ENCODE assay signal across 13 cellular contexts in the genomic region with DNA sequence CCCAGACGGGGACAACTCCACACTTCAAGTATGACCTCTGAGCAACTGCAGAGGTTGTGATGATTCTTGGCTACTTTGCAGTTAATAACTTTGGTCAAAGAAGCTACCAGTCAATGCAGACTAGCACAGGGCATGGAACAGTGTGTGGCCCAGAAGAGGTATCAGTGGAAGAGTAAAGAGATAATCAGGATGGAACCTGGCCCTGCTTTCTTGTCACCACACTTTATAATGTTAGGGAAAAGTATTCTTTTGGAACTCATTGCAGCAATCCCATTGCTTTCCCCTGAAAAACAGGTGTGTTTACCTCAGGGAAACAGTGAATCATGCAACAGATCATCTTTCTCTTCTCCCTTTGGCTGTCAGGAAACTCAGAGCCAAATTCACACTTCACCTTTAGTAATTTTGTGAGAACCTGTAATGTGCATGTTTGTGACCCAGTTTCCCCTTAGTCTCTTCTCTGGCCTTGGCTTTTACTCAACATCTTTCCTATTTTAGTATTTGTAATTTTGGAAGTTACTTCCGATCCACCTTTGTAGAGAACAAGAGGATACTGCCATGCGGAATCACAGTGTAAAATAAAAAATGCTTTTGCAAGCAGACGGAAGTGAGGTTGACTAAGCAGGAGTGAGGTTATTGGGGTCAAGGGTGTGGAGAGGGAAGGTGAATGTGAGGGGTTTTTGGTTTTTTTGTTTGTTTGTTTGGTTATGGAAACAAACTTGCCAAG. TPM values are rescaled to one million over a fixed set of nuclear protein-coding genes. Genes with fewer than 3 reads are reported as not detected.
DNase-seq lines count a peak whose midpoint lies in the region; ATAC-seq and TF ChIP-seq lines count a peak whose summit lies in the region.
"Had no signal": no experiment of that assay in that cellular context is flagged by ENCODE, and none has a peak within 500 bp of the region (broad histone marks: within the 10 kb centered on the region; RNA-seq: fewer than 3 reads in every experiment).

No MANE protein-coding gene starts in this region.

- no peak for DNase-seq in CD4-positive, alpha-beta T cell
- DNase-seq in GM23248, result no peak
- DNase-seq in T-cell, result no peak
- DNase-seq in neural progenitor cell (ENCODE audit: low spot score), result no peak
- no peak for DNase-seq in NCI-H82 treated with DMSO at 0.1 percent for 48 hours (lab: John Stamatoyannopoulos, UW; ENCODE audit: unreplicated experiment)
- no peak for DNase-seq in NCI-H69 (lab: John Stamatoyannopoulos, UW)
- no peak for DNase-seq in SKM-1 treated with dmso at 0.1 percent for 144 hours (lab: John Stamatoyannopoulos, UW; ENCODE audit: unreplicated experiment)
- DNase-seq: DMS153, sigmoid colon, SJCRH30 had no signal

- no peaks in the 10 kb centered on the region for H3K9me3 ChIP-seq in CD4-positive, alpha-beta T cell (ENCODE audit: control insufficient read depth, low read length)
- H3K9me3 ChIP-seq in GM23248 (ENCODE audit: low read depth), result no peaks in the 10 kb centered on the region
- no peaks in the 10 kb centered on the region for H3K9me3 ChIP-seq in iPS-15b (ENCODE audit: control insufficient read depth, insufficient read depth, low read length)
- H3K9me3 ChIP-seq in neural progenitor cell (ENCODE audit: low read depth), result no peaks in the 10 kb centered on the region
- H3K9me3 ChIP-seq: sigmoid colon, SJCRH30, vagina had no signal

- H4K20me1 ChIP-seq in GM23248 (ENCODE audit: insufficient read depth) (no peaks in the 10 kb centered on the region), neural progenitor cell (ENCODE audit: low read depth) (no peaks in the 10 kb centered on the region)

- H3K79me2 ChIP-seq in GM23248 (ENCODE audit: insufficient read depth), result no peaks in the 10 kb centered on the region
- no peaks in the 10 kb centered on the region for H3K79me2 ChIP-seq in neural progenitor cell (ENCODE audit: low read depth)

- H3K36me3 Mint-ChIP-seq in CD4-positive, alpha-beta T cell (ENCODE audit: low read depth), result peaks cover 11% of the 10 kb centered on the region
- H3K36me3 Mint-ChIP-seq in T-cell, result peaks cover 12% of the 10 kb centered on the region
- H3K36me3 Mint-ChIP-seq in neural progenitor cell, result no peaks in the 10 kb centered on the region

- H3K27me3 Mint-ChIP-seq in CD4-positive, alpha-beta T cell, result no peaks in the 10 kb centered on the region
- H3K27me3 Mint-ChIP-seq in T-cell, result no peaks in the 10 kb centered on the region
- H3K27me3 Mint-ChIP-seq in neural progenitor cell (ENCODE audit: insufficient read depth, low read depth), result peaks cover 2% of the 10 kb centered on the region

- H3K27ac Mint-ChIP-seq in CD4-positive, alpha-beta T cell, result peak overlapping the region; percentile 54
- H3K27ac Mint-ChIP-seq in T-cell, result peak overlapping the region; percentile 91
- H3K27ac Mint-ChIP-seq in neural progenitor cell, result no peak overlapping the region

- H3K4me1 ChIP-seq in GM23248 (ENCODE audit: insufficient read depth), result peaks cover 14% of the 10 kb centered on the region
- no peaks in the 10 kb centered on the region for H3K4me1 ChIP-seq in iPS-15b (ENCODE audit: control insufficient read depth, insufficient read depth, low read length)
- H3K4me1 ChIP-seq in neural progenitor cell, result peaks cover 14% of the 10 kb centered on the region
- H3K4me1 ChIP-seq: vagina had no signal

- no peak overlapping the region for H3K4me3 Mint-ChIP-seq in CD4-positive, alpha-beta T cell
- H3K4me3 Mint-ChIP-seq in T-cell (peak overlapping the region in 1 of 3 donors; percentile 61), neural progenitor cell (no peak overlapping the region)

- no peaks in the 10 kb centered on the region for H3K27me3 ChIP-seq in CD4-positive, alpha-beta T cell (ENCODE audit: control insufficient read depth, insufficient read depth, low read length)
- H3K27me3 ChIP-seq in GM23248 (replicated peaks; ENCODE audit: insufficient read depth) (no peaks in the 10 kb centered on the region), iPS-15b (ENCODE audit: control insufficient read depth, insufficient read depth, low read length) (no peaks in the 10 kb centered on the region), neural progenitor cell (no peaks in the 10 kb centered on the region)
- H3K27me3 ChIP-seq: SJCRH30, vagina had no signal

- in situ Hi-C loops in GM23248 (cut with MboI), result no loop called here

- no peaks in the 10 kb centered on the region for H3K9me2 ChIP-seq in GM23248 (ENCODE audit: insufficient read depth)

- H2AFZ ChIP-seq in GM23248 (no peak overlapping the region), neural progenitor cell (replicated peaks) (no peak overlapping the region)

- WGBS in GM23248 (ENCODE audit: low coverage in 1 of 2, low lambda C conversion rate in 2 of 2, missing lambda C conversion rate in 2 of 2), 2 experiments, result 76 to 87% methylated on average over 4 of the region's 4 CpGs

- no peak overlapping the region for H3K4me2 ChIP-seq in GM23248 (ENCODE audit: unreplicated experiment)
- H3K4me2 ChIP-seq in neural progenitor cell, result no peak overlapping the region

- no peaks in the 10 kb centered on the region for H3K9me3 Mint-ChIP-seq in CD4-positive, alpha-beta T cell
- H3K9me3 Mint-ChIP-seq in T-cell (no peaks in the 10 kb centered on the region), neural progenitor cell (no peaks in the 10 kb centered on the region)
- H3K9me3 Mint-ChIP-seq: IgD-negative memory B cell had no signal

- intact Hi-C loops in CD4-positive, alpha-beta T cell (cut with DNase I, micrococcal nuclease), result loop anchor here (2.0 to 10.0 kb wide), 2 partner anchors 32 to 118 kb away; partner anchors contain the start of gene MXD1 (in 1 of the 2)

- H3K4me3 ChIP-seq in GM23248 (no peak overlapping the region), iPS-15b (ENCODE audit: low read depth, low read length) (no peak overlapping the region), neural progenitor cell (no peak overlapping the region)
- H3K4me3 ChIP-seq: sigmoid colon, SJCRH30, vagina had no signal

- peaks cover 3% of the 10 kb centered on the region; the same call in 1 of the 2 replicates for H3K36me3 ChIP-seq in GM23248 (ENCODE audit: low read depth)
- H3K36me3 ChIP-seq in iPS-15b (ENCODE audit: control insufficient read depth, insufficient read depth, low read length), result no peaks in the 10 kb centered on the region
- H3K36me3 ChIP-seq in neural progenitor cell, result no peaks in the 10 kb centered on the region
- H3K36me3 ChIP-seq: SJCRH30 had no signal

- H3F3A ChIP-seq in GM23248 (ENCODE audit: insufficient read depth) (peaks cover 13% of the 10 kb centered on the region; the same call in 1 of the 2 replicates), neural progenitor cell (ENCODE audit: low read depth) (no peaks in the 10 kb centered on the region)

- H3K9ac ChIP-seq in GM23248 (no peak overlapping the region), iPS-15b (ENCODE audit: low read depth, low read length) (peak overlapping the region; percentile 29), neural progenitor cell (no peak overlapping the region)

- H3K4me1 Mint-ChIP-seq in CD4-positive, alpha-beta T cell (ENCODE audit: low read depth), result peaks cover 37% of the 10 kb centered on the region
- H3K4me1 Mint-ChIP-seq in T-cell (peaks cover 26 to 37% (median 33%) of the 10 kb centered on the region in 3 donors), neural progenitor cell (peaks cover 2% of the 10 kb centered on the region)

- TF ChIP-seq CTCF in CD4-positive, alpha-beta T cell (IDR thresholded peaks at IDR 0.05), result no peak
- TF ChIP-seq CTCF in neural progenitor cell (IDR thresholded peaks at IDR 0.05), result no peak

- CTCF ChIA-PET in CD4-positive, alpha-beta T cell (lab: Charles Lee), result interaction anchor here (1.1 to 2.3 kb wide), 2 partner anchors 9 to 196 kb away, joined by 3 to 5 read pairs; no protein-coding TSS in a partner anchor
- CTCF ChIA-PET in T-cell (lab: Charles Lee), result interaction anchor here (0.6 to 1.0 kb wide), 2 partner anchors 125 to 196 kb away, joined by 3 read pairs; no protein-coding TSS in a partner anchor

- POLR2A ChIA-PET in CD4-positive, alpha-beta T cell (lab: Charles Lee), result interaction anchor here (0.6 to 3.9 kb wide), 10 partner anchors 9 to 244 kb away, joined by 3 to 21 read pairs (median 3); partner anchors contain the start of genes C2orf42, MXD1 and PCBP1
- POLR2A ChIA-PET in T-cell (lab: Charles Lee), result interaction anchor here (0.6 kb wide), 2 partner anchors 183 to 1777 kb away, joined by 3 read pairs; no protein-coding TSS in a partner anchor

- no peak for ATAC-seq in CD4-positive, alpha-beta T cell (ENCODE audit: poor library complexity)
- ATAC-seq in T-cell (replicated peaks in 1 of 4), result peak in 1 of 4 experiments; percentile 36

- H3K27ac ChIP-seq in CD4-positive, alpha-beta T cell (ENCODE audit: low read depth, low read length), result peak overlapping the region; percentile 3
- H3K27ac ChIP-seq in GM23248 (0 out of 2 replicates have a peak overlapping the region, but pooled peaks have one; percentile 33), neural progenitor cell (no peak overlapping the region)
- H3K27ac ChIP-seq: sigmoid colon, SJCRH30, vagina had no signal

RNA-seq across cellular contexts. Expression of gene ASPRV1, which starts 14.2 kb away (rescaled TPM):
- total RNA-seq in CD4-positive, alpha-beta T cell, result under 1 TPM; 0.81 to 0.96 TPM
- total RNA-seq in GM23248 (2014; rRNA removed; shearing (Covaris generic)), result under 0.01 and 0.86 TPM in 2 replicates
- polyA plus RNA-seq in GM23248 (2016; fragmentation: Nextera tagmentation; extraction: Ambion mirVana), result 0.19 and 0.24 TPM in 2 replicates
- total RNA-seq in T-cell (1 to 10 TPM; 1.2 to 2.1 (median 1.8) TPM), neural progenitor cell (ENCODE audit: low replicate concordance) (0.30 and 1.2 TPM in 2 replicates)

RNA-seq across cellular contexts. Expression of gene MXD1, which starts 32.3 kb away (rescaled TPM):
- total RNA-seq in CD4-positive, alpha-beta T cell, result 10 to 100 TPM; 43.5 to 45.3 TPM
- total RNA-seq in GM23248 (2014; rRNA removed; shearing (Covaris generic)), result 4.4 and 5.3 TPM in 2 replicates
- polyA plus RNA-seq in GM23248 (2016; fragmentation: Nextera tagmentation; extraction: Ambion mirVana), result 6.3 and 7.6 TPM in 2 replicates
- 10 to 100 TPM; 13.7 to 34.5 (median 19.9) TPM for total RNA-seq in T-cell
- 3.9 and 5.3 TPM in 2 replicates for total RNA-seq in neural progenitor cell (ENCODE audit: low replicate concordance)

RNA-seq across cellular contexts. Expression of gene SNRNP27, which starts 53.5 kb away (rescaled TPM):
- 10 to 100 TPM; 50.9 to 54.8 TPM for total RNA-seq in CD4-positive, alpha-beta T cell
- total RNA-seq in GM23248 (2014; rRNA removed; shearing (Covaris generic)), result 46.8 and 69.3 TPM in 2 replicates
- polyA plus RNA-seq in GM23248 (2016; fragmentation: Nextera tagmentation; extraction: Ambion mirVana), result 84.4 and 85.9 TPM in 2 replicates
- 10 to 100 TPM; 38.3 to 51.1 (median 42.0) TPM for total RNA-seq in T-cell
- 89.2 and 131 TPM in 2 replicates for total RNA-seq in neural progenitor cell (ENCODE audit: low replicate concordance)
